ENCODE assay signal across 19 cellular contexts in the genomic region with DNA sequence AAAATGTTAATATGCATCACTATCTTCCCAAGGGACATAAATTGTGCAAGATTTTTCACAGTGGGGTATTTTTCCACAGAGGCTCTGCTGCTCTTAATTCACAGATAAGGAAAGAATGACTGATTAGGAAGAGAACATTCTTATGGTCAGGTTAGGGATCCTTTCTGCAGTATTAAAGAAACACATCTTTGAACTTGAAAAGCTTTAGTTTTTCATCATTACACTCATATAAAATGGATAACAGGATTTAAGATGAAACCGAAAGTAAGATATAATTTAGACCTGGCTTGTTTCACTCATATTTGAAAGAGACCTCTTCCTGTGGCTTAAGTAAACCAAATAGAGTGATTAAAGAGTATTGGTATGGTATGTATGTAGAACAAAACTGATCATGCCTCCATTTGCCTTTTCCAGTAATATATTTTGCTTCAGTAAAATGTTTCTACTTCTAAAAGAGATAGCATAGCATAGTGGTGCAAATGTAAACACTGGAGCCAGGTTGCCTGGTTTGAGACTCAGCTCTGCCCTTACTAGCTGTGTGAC.
DNase-seq lines count a peak whose midpoint lies in the region; ATAC-seq, FAIRE-seq and TF ChIP-seq lines count a peak whose summit lies in the region.
"Had no signal": no experiment of that assay in that cellular context is flagged by ENCODE, and none has a peak within 500 bp of the region (broad histone marks: within the 10 kb centered on the region; RNA-seq: fewer than 3 reads in every experiment).

No MANE protein-coding gene starts in this region.

- H3K27me3 Mint-ChIP-seq in MCF 10A (ENCODE audit: insufficient read depth, unreplicated experiment), result no peaks in the 10 kb centered on the region
- H3K27me3 Mint-ChIP-seq: T-helper 17 cell had no signal

- DNase-seq in MCF 10A (ENCODE audit: unreplicated experiment) (no peak), breast epithelium (ENCODE audit: low spot score in 2 of 2) (no peak), RCC 7860 (ENCODE audit: low spot score) (peak; percentile 62), fibroblast of gingiva (ENCODE audit: low read depth) (peak; percentile 55), T1000 (lab: John Stamatoyannopoulos, UW) (no peak), NCI-H1417 (lab: John Stamatoyannopoulos, UW) (no peak), T-helper 1 cell (no peak)
- DNase-seq: activated CD4-positive, alpha-beta T cell treated with anti-CD3 and anti-CD28 coated beads for 48 hours; dermis blood vessel endothelial cell; immature natural killer cell; NCI-H1092 treated with DMSO at 0.1 percent for 48 hours; NCI-H345; stimulated activated CD4-positive, alpha-beta T cell treated with anti-CD3 and anti-CD28 coated beads, Interleukin-12 subunit alpha, Interleukin-12 subunit beta, amount 100 ng/mL, for 4 hours; T-helper 17 cell had no signal

- FAIRE-seq in RCC 7860 (lab: Jason Lieb, UNC), result no peak
- FAIRE-seq: HTR-8/SVneo had no signal

- no peaks in the 10 kb centered on the region for H3K9me3 Mint-ChIP-seq in MCF 10A (ENCODE audit: unreplicated experiment)

- H3K36me3 ChIP-seq in breast epithelium, result no peaks in the 10 kb centered on the region

- BruUV-seq in MCF 10A (replicated peaks; lab: Mats Ljungman, UMichigan), result no TSS peak

- no peak overlapping the region for H3K27ac ChIP-seq in breast epithelium
- H3K27ac ChIP-seq: 22Rv1, foreskin keratinocyte had no signal

- H3K36me3 Mint-ChIP-seq in MCF 10A (ENCODE audit: insufficient read depth, unreplicated experiment), result no peaks in the 10 kb centered on the region
- H3K36me3 Mint-ChIP-seq: immature natural killer cell had no signal

- POLR2A ChIA-PET in MCF 10A (lab: Yijun Ruan, JAX), result no interaction called here

- no peaks in the 10 kb centered on the region for H3K4me1 ChIP-seq in breast epithelium

- CTCF ChIA-PET in MCF 10A (lab: Yijun Ruan, JAX), result interaction anchor here (0.7 kb wide), 1 partner anchor 10 kb away, joined by 3 read pairs; no protein-coding TSS in a partner anchor

- peak overlapping the region; percentile 66 for H3K27ac Mint-ChIP-seq in MCF 10A (ENCODE audit: low read depth, unreplicated experiment)
- H3K27ac Mint-ChIP-seq: immature natural killer cell, T-helper 17 cell had no signal

- TF ChIP-seq POLR2A in breast epithelium (IDR thresholded peaks at IDR 0.05), result no peak

- peak overlapping the region; percentile 43 for H3K4me3 Mint-ChIP-seq in MCF 10A (ENCODE audit: unreplicated experiment)
- H3K4me3 Mint-ChIP-seq: immature natural killer cell, T-helper 17 cell had no signal

- intact Hi-C loops in MCF 10A (cut with micrococcal nuclease) (no loop called here), breast epithelium (cut with DNase I; ENCODE audit: low total_unique reads) (no loop called here)

- H3K9me3 ChIP-seq in breast epithelium, result no peaks in the 10 kb centered on the region

- ATAC-seq in GM18909 (IDR thresholded peaks at IDR 0.05; ENCODE audit: poor library complexity, unreplicated experiment), result no peak
- ATAC-seq: foreskin keratinocyte, Panc1, T-helper 17 cell had no signal

- TF ChIP-seq CTCF in MCF 10A (IDR thresholded peaks at IDR 0.05; ENCODE audit: unreplicated experiment) (no peak), breast epithelium (IDR thresholded peaks at IDR 0.05) (no peak)

- H3K4me1 Mint-ChIP-seq in MCF 10A (ENCODE audit: insufficient read depth, unreplicated experiment), result peaks cover 19% of the 10 kb centered on the region
- H3K4me1 Mint-ChIP-seq: T-helper 17 cell had no signal

- H3K4me3 ChIP-seq in breast epithelium, result no peak overlapping the region

- no peaks in the 10 kb centered on the region for H3K27me3 ChIP-seq in breast epithelium
- H3K27me3 ChIP-seq: foreskin keratinocyte had no signal

Comparison
In these comparisons a context has a peak if more than half of its experiments do, and no peak if none do; other contexts are left out.
1. DNase-seq: peak in RCC 7860 (single experiment) and fibroblast of gingiva (single experiment); none in MCF 10A (single experiment), breast epithelium (0 of 2), T1000 (single experiment), NCI-H1417 (0 of 3) and T-helper 1 cell (0 of 5).